Comparison of ENCODE assay signal across 1 cellular context in the genomic region with DNA sequence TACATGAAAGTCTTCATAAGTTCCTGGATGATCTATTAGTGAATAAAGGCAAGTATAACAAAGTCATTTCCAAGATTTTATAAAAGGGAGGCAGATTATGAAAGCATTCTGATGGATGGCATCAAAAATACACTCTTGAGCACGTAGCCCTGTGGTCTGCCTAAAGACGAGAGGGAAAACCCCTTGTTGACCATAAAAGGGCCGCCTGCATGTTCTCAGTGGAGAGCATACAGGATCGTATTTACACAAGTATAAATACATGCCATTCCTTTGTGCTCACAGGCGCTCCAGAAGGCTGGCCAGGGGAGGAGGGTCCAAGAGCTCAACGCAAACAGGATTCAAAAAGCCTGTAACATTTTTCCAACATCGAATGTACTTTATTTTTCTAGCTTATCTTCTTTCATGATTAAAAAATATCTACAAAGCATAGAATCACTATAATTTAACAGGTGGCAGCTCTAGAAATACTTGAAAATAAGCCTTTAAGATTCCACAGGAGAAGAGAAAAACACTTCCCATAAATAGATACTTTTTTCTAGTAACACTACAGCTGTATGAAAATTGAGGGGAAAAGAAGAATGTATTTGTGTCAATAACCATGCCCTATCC.
TF ChIP-seq lines count a peak whose summit lies in the region.

No MANE protein-coding gene starts in this region.

TF ChIP-seq in HepG2, 621 proteins besides CTCF, POLR2A, EP300 and RAD21 (continued from another document and continues in another):
- TF ChIP-seq, protein P1, sequence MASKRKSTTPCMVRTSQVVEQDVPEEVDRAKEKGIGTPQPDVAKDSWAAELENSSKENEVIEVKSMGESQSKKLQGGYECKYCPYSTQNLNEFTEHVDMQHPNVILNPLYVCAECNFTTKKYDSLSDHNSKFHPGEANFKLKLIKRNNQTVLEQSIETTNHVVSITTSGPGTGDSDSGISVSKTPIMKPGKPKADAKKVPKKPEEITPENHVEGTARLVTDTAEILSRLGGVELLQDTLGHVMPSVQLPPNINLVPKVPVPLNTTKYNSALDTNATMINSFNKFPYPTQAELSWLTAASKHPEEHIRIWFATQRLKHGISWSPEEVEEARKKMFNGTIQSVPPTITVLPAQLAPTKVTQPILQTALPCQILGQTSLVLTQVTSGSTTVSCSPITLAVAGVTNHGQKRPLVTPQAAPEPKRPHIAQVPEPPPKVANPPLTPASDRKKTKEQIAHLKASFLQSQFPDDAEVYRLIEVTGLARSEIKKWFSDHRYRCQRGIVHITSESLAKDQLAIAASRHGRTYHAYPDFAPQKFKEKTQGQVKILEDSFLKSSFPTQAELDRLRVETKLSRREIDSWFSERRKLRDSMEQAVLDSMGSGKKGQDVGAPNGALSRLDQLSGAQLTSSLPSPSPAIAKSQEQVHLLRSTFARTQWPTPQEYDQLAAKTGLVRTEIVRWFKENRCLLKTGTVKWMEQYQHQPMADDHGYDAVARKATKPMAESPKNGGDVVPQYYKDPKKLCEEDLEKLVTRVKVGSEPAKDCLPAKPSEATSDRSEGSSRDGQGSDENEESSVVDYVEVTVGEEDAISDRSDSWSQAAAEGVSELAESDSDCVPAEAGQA (IDR thresholded peaks at IDR 0.05; ENCODE audit: low read depth) = no peak
- TF ChIP-seq, protein P1 (CRISPR knock-in tag; IDR thresholded peaks at IDR 0.05; ENCODE audit: borderline replicate concordance) = no peak
- TF ChIP-seq ZNF296 (CRISPR knock-in tag; conservative IDR thresholded peaks at IDR 0.05) (no peak), ZNF773 (CRISPR knock-in tag; IDR thresholded peaks at IDR 0.05; ENCODE audit: borderline replicate concordance) (no peak), ZNF382 (CRISPR knock-in tag; IDR thresholded peaks at IDR 0.05; ENCODE audit: borderline replicate concordance) (no peak), CREB1 (IDR thresholded peaks at IDR 0.05) (no peak), CREB1 (CRISPR knock-in tag; IDR thresholded peaks at IDR 0.05) (peak; percentile 71; the same call in 1 of the 2 replicates), NONO (IDR thresholded peaks at IDR 0.05) (no peak), NONO (CRISPR knock-in tag; conservative IDR thresholded peaks at IDR 0.05) (no peak), MLLT10 (CRISPR knock-in tag; IDR thresholded peaks at IDR 0.05) (no peak), ZNF724P (CRISPR knock-in tag; IDR thresholded peaks at IDR 0.05; ENCODE audit: borderline replicate concordance) (no peak), ZNF709 (CRISPR knock-in tag; IDR thresholded peaks at IDR 0.05) (no peak), ZNF3 (CRISPR knock-in tag; IDR thresholded peaks at IDR 0.05) (no peak), ARNTL (CRISPR knock-in tag; IDR thresholded peaks at IDR 0.05) (no peak), SALL2 (CRISPR knock-in tag; IDR thresholded peaks at IDR 0.05) (no peak), MIER3 (CRISPR knock-in tag; IDR thresholded peaks at IDR 0.05; ENCODE audit: borderline replicate concordance) (peak; percentile 34; the same call in 1 of the 2 replicates), TOE1 (CRISPR knock-in tag; IDR thresholded peaks at IDR 0.05) (no peak), U2AF1 (optimal IDR thresholded peaks at IDR 0.05; ENCODE audit: low read depth, low read length) (no peak), REPIN1 (CRISPR knock-in tag; IDR thresholded peaks at IDR 0.05; ENCODE audit: borderline replicate concordance, low read depth) (no peak), NFYB (CRISPR knock-in tag; IDR thresholded peaks at IDR 0.05) (no peak), PHF5A (CRISPR knock-in tag; IDR thresholded peaks at IDR 0.05; ENCODE audit: low read depth, unreplicated experiment) (no peak), ZNF101 (CRISPR knock-in tag; IDR thresholded peaks at IDR 0.05; ENCODE audit: borderline replicate concordance, low read depth) (no peak), ZNF124 (CRISPR knock-in tag; IDR thresholded peaks at IDR 0.05) (no peak), RBFOX2 (IDR thresholded peaks at IDR 0.05; ENCODE audit: low read depth, low read length) (no peak), ZEB1 (IDR thresholded peaks at IDR 0.05; ENCODE audit: insufficient replicate concordance, low read depth) (no peak), MXI1 (IDR thresholded peaks at IDR 0.05; ENCODE audit: borderline replicate concordance, low read depth, low read length) (peak; percentile 14; the same call in 1 of the 3 replicates), RFXAP (CRISPR knock-in tag; IDR thresholded peaks at IDR 0.05; ENCODE audit: borderline replicate concordance) (no peak), ZNF678 (CRISPR knock-in tag; IDR thresholded peaks at IDR 0.05) (no peak), ZNF781 (CRISPR knock-in tag; IDR thresholded peaks at IDR 0.05; ENCODE audit: borderline replicate concordance, not compliant biosample characterization) (no peak), ZNF850 (CRISPR knock-in tag; conservative IDR thresholded peaks at IDR 0.05) (no peak), ZSCAN20 (CRISPR knock-in tag; IDR thresholded peaks at IDR 0.05; ENCODE audit: borderline replicate concordance) (no peak), ZNF207 (IDR thresholded peaks at IDR 0.05; ENCODE audit: borderline replicate concordance) (no peak), YEATS2 (CRISPR knock-in tag; IDR thresholded peaks at IDR 0.05; ENCODE audit: borderline replicate concordance) (peak; percentile 43; the same call in 1 of the 2 replicates), ZNF629 (CRISPR knock-in tag; conservative IDR thresholded peaks at IDR 0.05) (no peak), NFE2 (CRISPR knock-in tag; IDR thresholded peaks at IDR 0.05) (no peak), SAFB2 (CRISPR knock-in tag; IDR thresholded peaks at IDR 0.05; ENCODE audit: borderline replicate concordance, low read depth) (no peak)
- TF ChIP-seq, protein P2, sequence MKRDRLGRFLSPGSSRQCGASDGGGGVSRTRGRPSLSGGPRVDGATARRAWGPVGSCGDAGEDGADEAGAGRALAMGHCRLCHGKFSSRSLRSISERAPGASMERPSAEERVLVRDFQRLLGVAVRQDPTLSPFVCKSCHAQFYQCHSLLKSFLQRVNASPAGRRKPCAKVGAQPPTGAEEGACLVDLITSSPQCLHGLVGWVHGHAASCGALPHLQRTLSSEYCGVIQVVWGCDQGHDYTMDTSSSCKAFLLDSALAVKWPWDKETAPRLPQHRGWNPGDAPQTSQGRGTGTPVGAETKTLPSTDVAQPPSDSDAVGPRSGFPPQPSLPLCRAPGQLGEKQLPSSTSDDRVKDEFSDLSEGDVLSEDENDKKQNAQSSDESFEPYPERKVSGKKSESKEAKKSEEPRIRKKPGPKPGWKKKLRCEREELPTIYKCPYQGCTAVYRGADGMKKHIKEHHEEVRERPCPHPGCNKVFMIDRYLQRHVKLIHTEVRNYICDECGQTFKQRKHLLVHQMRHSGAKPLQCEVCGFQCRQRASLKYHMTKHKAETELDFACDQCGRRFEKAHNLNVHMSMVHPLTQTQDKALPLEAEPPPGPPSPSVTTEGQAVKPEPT (CRISPR knock-in tag; IDR thresholded peaks at IDR 0.05; ENCODE audit: low read depth) = no peak
- TF ChIP-seq, protein P3, sequence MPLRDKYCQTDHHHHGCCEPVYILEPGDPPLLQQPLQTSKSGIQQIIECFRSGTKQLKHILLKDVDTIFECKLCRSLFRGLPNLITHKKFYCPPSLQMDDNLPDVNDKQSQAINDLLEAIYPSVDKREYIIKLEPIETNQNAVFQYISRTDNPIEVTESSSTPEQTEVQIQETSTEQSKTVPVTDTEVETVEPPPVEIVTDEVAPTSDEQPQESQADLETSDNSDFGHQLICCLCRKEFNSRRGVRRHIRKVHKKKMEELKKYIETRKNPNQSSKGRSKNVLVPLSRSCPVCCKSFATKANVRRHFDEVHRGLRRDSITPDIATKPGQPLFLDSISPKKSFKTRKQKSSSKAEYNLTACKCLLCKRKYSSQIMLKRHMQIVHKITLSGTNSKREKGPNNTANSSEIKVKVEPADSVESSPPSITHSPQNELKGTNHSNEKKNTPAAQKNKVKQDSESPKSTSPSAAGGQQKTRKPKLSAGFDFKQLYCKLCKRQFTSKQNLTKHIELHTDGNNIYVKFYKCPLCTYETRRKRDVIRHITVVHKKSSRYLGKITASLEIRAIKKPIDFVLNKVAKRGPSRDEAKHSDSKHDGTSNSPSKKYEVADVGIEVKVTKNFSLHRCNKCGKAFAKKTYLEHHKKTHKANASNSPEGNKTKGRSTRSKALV (CRISPR knock-in tag; IDR thresholded peaks at IDR 0.05) = 0 out of 2 replicates have a peak, but pooled peaks have one; percentile 21
- TF ChIP-seq, protein P4, sequence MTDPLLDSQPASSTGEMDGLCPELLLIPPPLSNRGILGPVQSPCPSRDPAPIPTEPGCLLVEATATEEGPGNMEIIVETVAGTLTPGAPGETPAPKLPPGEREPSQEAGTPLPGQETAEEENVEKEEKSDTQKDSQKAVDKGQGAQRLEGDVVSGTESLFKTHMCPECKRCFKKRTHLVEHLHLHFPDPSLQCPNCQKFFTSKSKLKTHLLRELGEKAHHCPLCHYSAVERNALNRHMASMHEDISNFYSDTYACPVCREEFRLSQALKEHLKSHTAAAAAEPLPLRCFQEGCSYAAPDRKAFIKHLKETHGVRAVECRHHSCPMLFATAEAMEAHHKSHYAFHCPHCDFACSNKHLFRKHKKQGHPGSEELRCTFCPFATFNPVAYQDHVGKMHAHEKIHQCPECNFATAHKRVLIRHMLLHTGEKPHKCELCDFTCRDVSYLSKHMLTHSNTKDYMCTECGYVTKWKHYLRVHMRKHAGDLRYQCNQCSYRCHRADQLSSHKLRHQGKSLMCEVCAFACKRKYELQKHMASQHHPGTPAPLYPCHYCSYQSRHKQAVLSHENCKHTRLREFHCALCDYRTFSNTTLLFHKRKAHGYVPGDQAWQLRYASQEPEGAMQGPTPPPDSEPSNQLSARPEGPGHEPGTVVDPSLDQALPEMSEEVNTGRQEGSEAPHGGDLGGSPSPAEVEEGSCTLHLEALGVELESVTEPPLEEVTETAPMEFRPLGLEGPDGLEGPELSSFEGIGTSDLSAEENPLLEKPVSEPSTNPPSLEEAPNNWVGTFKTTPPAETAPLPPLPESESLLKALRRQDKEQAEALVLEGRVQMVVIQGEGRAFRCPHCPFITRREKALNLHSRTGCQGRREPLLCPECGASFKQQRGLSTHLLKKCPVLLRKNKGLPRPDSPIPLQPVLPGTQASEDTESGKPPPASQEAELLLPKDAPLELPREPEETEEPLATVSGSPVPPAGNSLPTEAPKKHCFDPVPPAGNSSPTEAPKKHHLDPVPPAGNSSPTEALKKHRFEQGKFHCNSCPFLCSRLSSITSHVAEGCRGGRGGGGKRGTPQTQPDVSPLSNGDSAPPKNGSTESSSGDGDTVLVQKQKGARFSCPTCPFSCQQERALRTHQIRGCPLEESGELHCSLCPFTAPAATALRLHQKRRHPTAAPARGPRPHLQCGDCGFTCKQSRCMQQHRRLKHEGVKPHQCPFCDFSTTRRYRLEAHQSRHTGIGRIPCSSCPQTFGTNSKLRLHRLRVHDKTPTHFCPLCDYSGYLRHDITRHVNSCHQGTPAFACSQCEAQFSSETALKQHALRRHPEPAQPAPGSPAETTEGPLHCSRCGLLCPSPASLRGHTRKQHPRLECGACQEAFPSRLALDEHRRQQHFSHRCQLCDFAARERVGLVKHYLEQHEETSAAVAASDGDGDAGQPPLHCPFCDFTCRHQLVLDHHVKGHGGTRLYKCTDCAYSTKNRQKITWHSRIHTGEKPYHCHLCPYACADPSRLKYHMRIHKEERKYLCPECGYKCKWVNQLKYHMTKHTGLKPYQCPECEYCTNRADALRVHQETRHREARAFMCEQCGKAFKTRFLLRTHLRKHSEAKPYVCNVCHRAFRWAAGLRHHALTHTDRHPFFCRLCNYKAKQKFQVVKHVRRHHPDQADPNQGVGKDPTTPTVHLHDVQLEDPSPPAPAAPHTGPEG (CRISPR knock-in tag; IDR thresholded peaks at IDR 0.05) = no peak
- TF ChIP-seq, protein P5, sequence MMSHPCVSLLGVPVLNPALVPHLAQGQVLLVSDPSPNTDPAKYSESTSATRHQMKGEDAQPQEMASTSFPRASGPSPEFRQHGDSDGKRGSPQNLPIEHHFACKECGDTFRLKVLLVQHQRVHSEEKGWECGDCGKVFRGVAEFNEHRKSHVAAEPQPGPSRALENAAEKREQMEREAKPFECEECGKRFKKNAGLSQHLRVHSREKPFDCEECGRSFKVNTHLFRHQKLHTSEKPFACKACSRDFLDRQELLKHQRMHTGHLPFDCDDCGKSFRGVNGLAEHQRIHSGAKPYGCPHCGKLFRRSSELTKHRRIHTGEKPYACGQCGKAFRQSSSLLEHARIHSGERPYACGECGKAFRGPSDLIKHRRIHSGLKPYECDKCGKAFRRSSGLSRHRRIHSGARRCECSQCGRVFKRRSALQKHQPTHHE (CRISPR knock-in tag; IDR thresholded peaks at IDR 0.05; ENCODE audit: borderline replicate concordance) = no peak
- TF ChIP-seq, protein P6, sequence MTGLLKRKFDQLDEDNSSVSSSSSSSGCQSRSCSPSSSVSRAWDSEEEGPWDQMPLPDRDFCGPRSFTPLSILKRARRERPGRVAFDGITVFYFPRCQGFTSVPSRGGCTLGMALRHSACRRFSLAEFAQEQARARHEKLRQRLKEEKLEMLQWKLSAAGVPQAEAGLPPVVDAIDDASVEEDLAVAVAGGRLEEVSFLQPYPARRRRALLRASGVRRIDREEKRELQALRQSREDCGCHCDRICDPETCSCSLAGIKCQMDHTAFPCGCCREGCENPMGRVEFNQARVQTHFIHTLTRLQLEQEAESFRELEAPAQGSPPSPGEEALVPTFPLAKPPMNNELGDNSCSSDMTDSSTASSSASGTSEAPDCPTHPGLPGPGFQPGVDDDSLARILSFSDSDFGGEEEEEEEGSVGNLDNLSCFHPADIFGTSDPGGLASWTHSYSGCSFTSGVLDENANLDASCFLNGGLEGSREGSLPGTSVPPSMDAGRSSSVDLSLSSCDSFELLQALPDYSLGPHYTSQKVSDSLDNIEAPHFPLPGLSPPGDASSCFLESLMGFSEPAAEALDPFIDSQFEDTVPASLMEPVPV (CRISPR knock-in tag; IDR thresholded peaks at IDR 0.05) = no peak
